Comparison of ENCODE assay signal across 7 cellular contexts in the genomic region with DNA sequence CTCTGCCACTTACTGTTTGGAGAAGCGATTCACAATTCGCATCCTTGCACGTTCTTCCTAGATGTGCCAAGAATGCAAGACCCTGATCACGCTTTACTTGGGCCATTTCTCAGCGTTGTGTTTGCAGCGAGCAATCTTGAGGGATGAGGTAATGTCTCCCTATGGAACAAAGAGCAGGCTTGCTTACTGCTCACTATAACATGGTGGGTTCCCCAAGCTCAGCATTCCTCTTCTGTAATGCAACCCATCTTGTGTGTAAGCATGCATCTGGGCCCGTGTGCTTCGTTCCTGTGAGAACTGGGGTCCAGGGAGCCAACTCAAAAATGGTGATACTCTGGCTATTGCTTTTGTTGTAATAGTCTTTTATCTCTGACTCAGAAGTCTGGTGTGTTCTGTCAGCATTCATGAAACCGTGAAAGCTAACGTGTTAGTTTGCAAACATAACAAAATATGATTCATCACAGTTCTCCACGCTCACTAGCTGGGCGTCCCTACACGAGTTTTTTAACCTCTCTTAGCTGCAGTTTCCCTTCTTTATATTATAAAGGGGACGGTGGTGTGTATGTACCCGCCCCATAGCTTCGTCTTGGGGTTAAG. TPM values are rescaled to one million over a fixed set of nuclear protein-coding genes. Genes with fewer than 3 reads are reported as not detected.
DNase-seq lines count a peak whose midpoint lies in the region; ATAC-seq and TF ChIP-seq lines count a peak whose summit lies in the region.

No MANE protein-coding gene starts in this region.

- H4K91ac ChIP-seq in IMR-90 (ENCODE audit: insufficient read depth, low read depth, low read length), result peak overlapping the region; percentile 42

- H3K27me3 ChIP-seq in IMR-90 (ENCODE audit: control insufficient read depth, insufficient read depth, low read length), result no peaks in the 10 kb centered on the region

- H4K5ac ChIP-seq in IMR-90 (ENCODE audit: low read depth, low read length), result peak overlapping the region; percentile 53

- H3K23ac ChIP-seq in IMR-90 (ENCODE audit: low read depth, low read length), result peak overlapping the region; percentile 49

- TF ChIP-seq POLR2A in IMR-90 (IDR thresholded peaks at IDR 0.05; ENCODE audit: low read depth, low read length), result no peak

- H2AFZ ChIP-seq in IMR-90 (replicated peaks; ENCODE audit: low read length, poor library complexity), result peak overlapping the region; percentile 100

- H3K27me3 Mint-ChIP-seq in activated CD8-positive, alpha-beta T cell treated with anti-CD3 and anti-CD28 coated beads for 36 hours, result peaks cover 1% of the 10 kb centered on the region

- H2AK9ac ChIP-seq in IMR-90 (replicated peaks; ENCODE audit: low read depth, low read length, poor library complexity), result peak overlapping the region; percentile 63

- peak overlapping the region; percentile 78 for H2BK5ac ChIP-seq in IMR-90 (ENCODE audit: low read depth, low read length, poor library complexity, severe bottlenecking)

- no peaks in the 10 kb centered on the region for H3K36me3 ChIP-seq in IMR-90 (ENCODE audit: control insufficient read depth, insufficient read depth, low read length)

- H3K4me1 Mint-ChIP-seq in activated CD8-positive, alpha-beta T cell treated with anti-CD3 and anti-CD28 coated beads for 36 hours (ENCODE audit: low read depth), result peaks cover 18% of the 10 kb centered on the region

- peak overlapping the region in 1 of 2 experiments; percentile 37; a peak in 3 of 4 replicates for H4K8ac ChIP-seq in IMR-90 (ENCODE audit: low read depth in 2 of 2, low read length in 2 of 2)

- in situ Hi-C loops in G401 (cut with HindIII; ENCODE audit: low sequenced_read_pairs), result no loop called here
- in situ Hi-C loops in IMR-90 (cut with MboI; ENCODE audit: low sequenced_read_pairs), result no loop called here

- no TSS peak for BruUV-seq in IMR-90 (replicated peaks; lab: Mats Ljungman, UMichigan)

- TF ChIP-seq RAD21 in IMR-90 (IDR thresholded peaks at IDR 0.05; ENCODE audit: low read length), result no peak

- peak overlapping the region; percentile 41; the same call in 1 of the 2 replicates for H2AK5ac ChIP-seq in IMR-90 (ENCODE audit: low read depth, low read length)

- peak overlapping the region; percentile 92 for H3K27ac Mint-ChIP-seq in activated CD8-positive, alpha-beta T cell treated with anti-CD3 and anti-CD28 coated beads for 36 hours

- no peaks in the 10 kb centered on the region for H3K9me3 ChIP-seq in IMR-90 (ENCODE audit: control insufficient read depth, insufficient read depth, low read length)

- H3K14ac ChIP-seq in IMR-90 (replicated peaks; ENCODE audit: low read depth, low read length), result peak overlapping the region; percentile 61

- H3K27ac ChIP-seq in IMR-90 (ENCODE audit: insufficient read depth, low read length), result peak overlapping the region; percentile 89

- H3K9ac ChIP-seq in IMR-90 (ENCODE audit: low read depth, low read length), result peak overlapping the region; percentile 78

- intact Hi-C loops in IMR-90 (cut with micrococcal nuclease), result loop anchor here (2.0 to 5.0 kb wide), 2 partner anchors 498 to 541 kb away; partner anchors contain the start of gene DR1
- intact Hi-C loops in activated CD8-positive, alpha-beta T cell treated with anti-CD3 and anti-CD28 coated beads for 36 hours (cut with micrococcal nuclease), result loop anchor here (5.0 to 10.0 kb wide), 3 partner anchors 62 to 541 kb away; partner anchors contain the start of gene GCLM

- peak overlapping the region; percentile 73 for H2BK120ac ChIP-seq in IMR-90 (ENCODE audit: low read depth, low read length)

- ATAC-seq in GM21447 (IDR thresholded peaks at IDR 0.05; ENCODE audit: unreplicated experiment) (peak; percentile 5), IMR-90 (ENCODE audit: low read depth) (peak; percentile 16)
- peak; percentile 57 for ATAC-seq in activated CD8-positive, alpha-beta T cell treated with anti-CD3 and anti-CD28 coated beads for 36 hours

- 37% methylated on average over 3 of the region's 16 CpGs; no CpG with 5 or more reads in 1 of the 2 experiments for WGBS in IMR-90 (ENCODE audit: extremely low coverage in 2 of 2, insufficient read length in 1 of 2), 2 experiments

- peak overlapping the region; percentile 89 for H3K4me2 ChIP-seq in IMR-90 (ENCODE audit: low read depth, low read length)

- H3K9me3 Mint-ChIP-seq in activated CD8-positive, alpha-beta T cell treated with anti-CD3 and anti-CD28 coated beads for 36 hours, result no peaks in the 10 kb centered on the region

- no peak for TF ChIP-seq CTCF in IMR-90 (conservative IDR thresholded peaks at IDR 0.05; ENCODE audit: low read depth, low read length)
- TF ChIP-seq CTCF in activated CD8-positive, alpha-beta T cell treated with anti-CD3 and anti-CD28 coated beads for 36 hours (IDR thresholded peaks at IDR 0.05), result no peak
- no peak for TF ChIP-seq CTCF in foreskin fibroblast (IDR thresholded peaks at IDR 0.05; ENCODE audit: low read depth, low read length)

- peak overlapping the region; percentile 38 for H3K18ac ChIP-seq in IMR-90 (ENCODE audit: low read depth, low read length)

- H4K20me1 ChIP-seq in IMR-90 (ENCODE audit: insufficient read depth, low read length), result peaks cover 6% of the 10 kb centered on the region; the same call in 1 of the 2 replicates

- H3K9me1 ChIP-seq in IMR-90 (ENCODE audit: insufficient read depth, low read length), result peaks cover 10% of the 10 kb centered on the region; the same call in 1 of the 2 replicates

- peak; percentile 47 for DNase-seq in G401 (ENCODE audit: low spot score)
- peak; percentile 94 for DNase-seq in IMR-90
- DNase-seq in activated CD8-positive, alpha-beta T cell treated with anti-CD3 and anti-CD28 coated beads for 36 hours, result peak; percentile 61
- DNase-seq in foreskin fibroblast, result peak; percentile 70 to 81
- peak; percentile 31 for DNase-seq in pons (ENCODE audit: low spot score)
- DNase-seq in activated gamma-delta T cell (lab: John Stamatoyannopoulos, UW), result no peak

- peak overlapping the region; percentile 47 for H3K4ac ChIP-seq in IMR-90 (ENCODE audit: low read depth, low read length)

- CTCF ChIA-PET in IMR-90 (lab: Yijun Ruan, JAX), result interaction anchor here (0.9 to 1.2 kb wide), 4 partner anchors 31 to 490 kb away, joined by 3 to 9 read pairs (median 4); partner anchors contain the start of gene GCLM
- CTCF ChIA-PET in activated CD8-positive, alpha-beta T cell treated with anti-CD3 and anti-CD28 coated beads for 36 hours (lab: Charles Lee), result interaction anchor here (0.6 to 5.3 kb wide), 10 partner anchors 32 to 541 kb away, joined by 3 to 114 read pairs (median 4); partner anchors contain the start of gene GCLM

- H3K4me1 ChIP-seq in IMR-90 (ENCODE audit: control insufficient read depth, insufficient read depth, low read length), result peaks cover 4% of the 10 kb centered on the region

- dilution Hi-C loops in IMR-90 (cut with HindIII; ENCODE audit: low sequenced_read_pairs, unreplicated experiment), result no loop called here

- H3K79me1 ChIP-seq in IMR-90 (ENCODE audit: low read depth in 1 of 2, low read length in 2 of 2), result no peaks in the 10 kb centered on the region

- peak overlapping the region; percentile 80 for H3K4me3 Mint-ChIP-seq in activated CD8-positive, alpha-beta T cell treated with anti-CD3 and anti-CD28 coated beads for 36 hours

- H3K36me3 Mint-ChIP-seq in activated CD8-positive, alpha-beta T cell treated with anti-CD3 and anti-CD28 coated beads for 36 hours (ENCODE audit: low read depth), result peaks cover 4% of the 10 kb centered on the region

- peak overlapping the region; percentile 4; the same call in 1 of the 3 replicates for H2BK15ac ChIP-seq in IMR-90 (ENCODE audit: low read depth, low read length)

- peak overlapping the region; percentile 3 for H2BK20ac ChIP-seq in IMR-90 (ENCODE audit: low read depth, low read length)

- peak overlapping the region; percentile 68 for H3K56ac ChIP-seq in IMR-90 (ENCODE audit: extremely low read depth, insufficient read depth, low read length)

- POLR2A ChIA-PET in IMR-90 (lab: Charles Lee; ENCODE audit: unreplicated experiment), result no interaction called here
- POLR2A ChIA-PET in activated CD8-positive, alpha-beta T cell treated with anti-CD3 and anti-CD28 coated beads for 36 hours (lab: Charles Lee), result interaction anchor here (0.7 to 2.4 kb wide), 2 partner anchors 33 to 62 kb away, joined by 3 to 15 read pairs; partner anchors contain the start of gene DNTTIP2

- H3K4me3 ChIP-seq in IMR-90 (ENCODE audit: insufficient read depth, low read depth, low read length), result peak overlapping the region; percentile 92
- H3K4me3 ChIP-seq in foreskin fibroblast (ENCODE audit: low read depth in 1 of 2, low read length in 2 of 2), result peak overlapping the region; percentile 76 to 78

TF ChIP-seq in IMR-90, 13 proteins besides CTCF, POLR2A, EP300 and RAD21:
- peak; percentile 54 for TF ChIP-seq MAFK (IDR thresholded peaks at IDR 0.05; ENCODE audit: low read depth, low read length)
- peak; percentile 68 for TF ChIP-seq MXI1 (IDR thresholded peaks at IDR 0.05; ENCODE audit: borderline replicate concordance, low read depth, low read length)
- no peak for TF ChIP-seq RCOR1 (IDR thresholded peaks at IDR 0.05; ENCODE audit: insufficient replicate concordance, low read length)
- TF ChIP-seq CEBPB (IDR thresholded peaks at IDR 0.05; ENCODE audit: low read depth, low read length), result peak; percentile 67
- TF ChIP-seq BHLHE40 (IDR thresholded peaks at IDR 0.05; ENCODE audit: low read depth, low read length), result peak; percentile 92
- TF ChIP-seq FOS (IDR thresholded peaks at IDR 0.05; ENCODE audit: low read depth, low read length), result peak; percentile 75
- TF ChIP-seq NFE2L2 (IDR thresholded peaks at IDR 0.05; ENCODE audit: low read depth, low read length), result no peak
- TF ChIP-seq RFX5 (IDR thresholded peaks at IDR 0.05; ENCODE audit: low read depth, low read length), result no peak

RNA-seq across cellular contexts. Expression of gene DNTTIP2, which starts 33.4 kb away (rescaled TPM):
- total RNA-seq in G401 (2014; rRNA removed; shearing (Covaris generic)), result 16.7 and 24.8 TPM in 2 replicates
- 24.4 and 35.8 TPM in 2 replicates for total RNA-seq in IMR-90 (2012; rRNA removed)
- polyA plus RNA-seq in IMR-90 (2012; rRNA removed), result 13.8 and 14.2 TPM in 2 replicates
- 1.0 and 2.3 TPM in 2 replicates for polyA plus RNA-seq in IMR-90 (2012; cell fraction: cytosol; rRNA removed)
- polyA plus RNA-seq in IMR-90 (2012; cell fraction: nucleus; rRNA removed; ENCODE audit: low replicate concordance), result 2.2 and 14.4 TPM in 2 replicates
- total RNA-seq in activated CD8-positive, alpha-beta T cell treated with anti-CD3 and anti-CD28 coated beads for 36 hours, result 10 to 100 TPM; 81.7 to 82.2 TPM

Comparison
In these comparisons a context has a peak if more than half of its experiments do, and no peak if none do; other contexts are left out.
1. ATAC-seq: peak in every context shown above with its lines; median percentile 57 in activated CD8-positive, alpha-beta T cell treated with anti-CD3 and anti-CD28 coated beads for 36 hours; 16 in IMR-90; 5 in GM21447.